Comparison of ENCODE assay signal across 8 cellular contexts in the genomic region with DNA sequence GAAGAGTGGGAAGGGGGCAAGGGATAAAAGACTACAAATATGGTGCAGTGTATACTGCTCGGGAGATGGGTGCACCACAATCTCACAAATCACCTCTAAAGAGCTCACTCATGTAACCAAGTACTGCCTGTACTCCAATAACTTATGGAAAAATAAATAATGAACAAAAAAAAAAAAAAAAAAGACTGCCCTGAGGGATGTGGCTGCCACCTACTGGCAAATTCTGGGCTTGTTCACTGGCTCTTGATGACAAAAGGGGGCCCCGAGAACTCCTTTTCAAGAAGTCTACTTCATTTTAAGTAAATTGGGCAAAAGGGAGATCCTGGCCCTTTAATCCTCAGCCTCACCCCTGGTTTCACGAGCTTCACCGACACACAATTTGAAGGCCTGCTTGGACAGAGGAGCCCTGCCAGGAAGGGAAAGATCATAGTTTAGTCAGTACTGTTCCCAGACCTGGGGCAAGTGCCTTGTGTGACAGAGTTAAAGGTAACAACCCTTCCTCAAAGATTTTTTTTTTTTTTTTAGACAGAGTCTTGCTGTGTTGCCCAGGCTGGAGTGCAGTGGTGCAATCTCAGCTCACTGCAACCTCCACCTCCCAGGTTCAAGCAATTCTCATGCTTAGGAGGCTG. TPM values are rescaled to one million over a fixed set of nuclear protein-coding genes. Genes with fewer than 3 reads are reported as not detected.
DNase-seq lines count a peak whose midpoint lies in the region; ATAC-seq, FAIRE-seq and TF ChIP-seq lines count a peak whose summit lies in the region.

No MANE protein-coding gene starts in this region.

- H3K27ac ChIP-seq in K562 (ENCODE audit: extremely low read depth, low read depth, low read length) (no peak overlapping the region), coronary artery (no peak overlapping the region)

- no peak overlapping the region for H2AFZ ChIP-seq in K562 (ENCODE audit: low read depth, low read length)

- TF ChIP-seq CTCF in K562 (IDR thresholded peaks at IDR 0.05 in 2 of 3, conservative IDR thresholded peaks at IDR 0.05 in 1 of 3; ENCODE audit: insufficient read depth in 2 of 3, low read depth in 1 of 3, low read length in 3 of 3) (peak; percentile 62 to 73 (median 71)), progenitor cell of endocrine pancreas (IDR thresholded peaks at IDR 0.05; ENCODE audit: unreplicated experiment) (peak; percentile 43), coronary artery (IDR thresholded peaks at IDR 0.05) (no peak)

- no TSS peak for BruUV-seq in K562 (replicated peaks; lab: Mats Ljungman, UMichigan)

- no peaks in the 10 kb centered on the region for H4K20me1 ChIP-seq in K562 (replicated peaks; ENCODE audit: control insufficient read depth, insufficient read depth, low read length)

- no peak overlapping the region for H3K4me3 Mint-ChIP-seq in progenitor cell of endocrine pancreas (ENCODE audit: low read depth)

- CTCF ChIA-PET in K562 (lab: Yijun Ruan, JAX; ENCODE audit: low intra/inter-chr PET ratio) = interaction anchor here (0.6 kb wide), 1 partner anchor 13 kb away, joined by 3 read pairs; no protein-coding TSS in a partner anchor

- H3K4me3 ChIP-seq in K562 = no peak overlapping the region
- H3K4me3 ChIP-seq in coronary artery = no peak overlapping the region

- peaks cover 8% of the 10 kb centered on the region for H3K4me1 Mint-ChIP-seq in progenitor cell of endocrine pancreas (ENCODE audit: low read depth)

- no peaks in the 10 kb centered on the region for H3K27me3 ChIP-seq in K562 (ENCODE audit: control insufficient read depth in 2 of 2, insufficient read depth in 2 of 2, low read length in 2 of 2)

- ATAC-seq in K562 (peak; percentile 33; the same call in 1 of the 3 replicates), GM18873 (IDR thresholded peaks at IDR 0.05; ENCODE audit: low FRiP score, unreplicated experiment) (no peak)

- H3K36me3 Mint-ChIP-seq in progenitor cell of endocrine pancreas (ENCODE audit: insufficient read depth) = peaks cover 36% of the 10 kb centered on the region

- H3K27ac Mint-ChIP-seq in progenitor cell of endocrine pancreas = no peak overlapping the region

- 67% methylated on average over 4 of the region's 4 CpGs for WGBS in K562 (ENCODE audit: insufficient coverage, low coverage, missing lambda C conversion rate)

- H3K9me3 Mint-ChIP-seq in progenitor cell of endocrine pancreas (ENCODE audit: low read depth) = no peaks in the 10 kb centered on the region

- POLR2A ChIA-PET in K562 (lab: Yijun Ruan, JAX) = interaction anchor here (0.7 kb wide), 1 partner anchor 188 kb away, joined by 3 read pairs; no protein-coding TSS in a partner anchor

- TF ChIP-seq POLR2A in K562 (conservative IDR thresholded peaks at IDR 0.05) = no peak

- intact Hi-C loops in K562 (cut with micrococcal nuclease) = no loop called here

- FAIRE-seq in K562 (lab: Jason Lieb, UNC) = no peak

- peaks cover 5 to 29% of the 10 kb centered on the region in 2 experiments for H3K4me1 ChIP-seq in K562 (replicated peaks in 1 of 2; ENCODE audit: control insufficient read depth in 2 of 2, insufficient read depth in 2 of 2, low read length in 2 of 2)

- H3K27me3 Mint-ChIP-seq in progenitor cell of endocrine pancreas = no peaks in the 10 kb centered on the region

- DNase-seq in NCI-H1417 (lab: John Stamatoyannopoulos, UW) = peak; percentile 8 to 54 (median 16)
- no peak for DNase-seq in NCI-H1417 treated with DMSO at 0.1 percent for 48 hours (lab: John Stamatoyannopoulos, UW)
- peak; percentile 21 to 56 for DNase-seq in Kasumi-1 (lab: John Stamatoyannopoulos, UW)
- peak; percentile 34 to 56 (median 46) for DNase-seq in K562 (ENCODE audit: extremely low read depth in 1 of 4, low spot score in 3 of 4)
- DNase-seq in progenitor cell of endocrine pancreas (ENCODE audit: low spot score, unreplicated experiment) = no peak
- DNase-seq in coronary artery (ENCODE audit: low spot score) = no peak
- DNase-seq in 8988T = no peak

- H3K36me3 ChIP-seq in K562 (ENCODE audit: control insufficient read depth, insufficient read depth, low read length) = peaks cover 30% of the 10 kb centered on the region; the same call in 2 of the 3 replicates

- H3K79me2 ChIP-seq in K562 (ENCODE audit: control insufficient read depth, insufficient read depth, low read length) = no peaks in the 10 kb centered on the region

- H3K9me1 ChIP-seq in K562 (ENCODE audit: control insufficient read depth, insufficient read depth, low read length) = no peaks in the 10 kb centered on the region

- in situ Hi-C loops in K562 (cut with MboI) = no loop called here

- H3K9ac ChIP-seq in K562 (ENCODE audit: insufficient read depth in 1 of 2, low read depth in 2 of 2, low read length in 2 of 2) = no peak overlapping the region

- no peak for TF ChIP-seq EP300 in K562 (IDR thresholded peaks at IDR 0.05; ENCODE audit: low read length)

- no peak overlapping the region for H3K4me2 ChIP-seq in K562 (ENCODE audit: insufficient read depth, low read length)

- TF ChIP-seq RAD21 in K562 (CRISPR knock-in tag; conservative IDR thresholded peaks at IDR 0.05 in 1 of 2, IDR thresholded peaks at IDR 0.05 in 1 of 2) = peak; percentile 10 to 40; a peak in 2 of 4 replicates

- no peaks in the 10 kb centered on the region for H3K9me3 ChIP-seq in K562 (replicated peaks; ENCODE audit: control insufficient read depth, insufficient read depth, low read depth, low read length)

RNA-seq across cellular contexts. Expression of gene STAC3, which starts 26.1 kb away (rescaled TPM):
- total RNA-seq in K562 (2011; cell fraction: chromatin; rRNA removed; ENCODE audit: low replicate concordance) = 7.4 and 7.7 TPM in 2 replicates
- 3.8 and 5.3 TPM in 2 replicates for total RNA-seq in K562 (2011; cell fraction: nucleolus; rRNA removed)
- total RNA-seq in K562 (2011; cell fraction: nucleoplasm; rRNA removed) = 4.4 and 6.1 TPM in 2 replicates
- total RNA-seq in K562 (2014; rRNA removed) = 2.3 and 2.7 TPM in 2 replicates
- 2.4 and 2.7 TPM in 2 replicates for total RNA-seq in K562 (2014; rRNA removed; fragmentation: Illumina TruSeq; extraction: Trizol)
- total RNA-seq in K562 (2015; rRNA removed; fragmentation: Illumina TruSeq; extraction: Trizol) = 3.3 and 3.5 TPM in 2 replicates
- total RNA-seq in K562 (2021) = 3.5 and 4.6 TPM in 2 replicates
- 4.0 and 5.6 TPM in 2 replicates for polyA plus RNA-seq in K562 (2011; rRNA removed)
- 1.9 and 3.3 TPM in 2 replicates for polyA plus RNA-seq in K562 (2011; cell fraction: cytosol; rRNA removed)
- 6.3 and 11.3 TPM in 2 replicates for polyA plus RNA-seq in K562 (2011; cell fraction: nucleus; rRNA removed)
- polyA plus RNA-seq in K562 (2012) = 7.5 and 8.5 TPM in 2 replicates
- polyA plus RNA-seq in K562 (2014; fragmentation: Illumina TruSeq; extraction: Trizol) = 6.2 and 7.3 TPM in 2 replicates
- under 1 TPM; 0.45 to 0.46 TPM for polyA plus RNA-seq in K562 (2014; fragmentation: Nextera tagmentation; extraction: Ambion mirVana)
- 4.8 and 6.4 TPM in 2 replicates for polyA plus RNA-seq in K562 (2014; rRNA removed)
- 3.2 TPM in 2 replicates for polyA minus RNA-seq in K562 (2011; rRNA and poly(A)+ RNA removed)
- polyA minus RNA-seq in K562 (2011; cell fraction: cytosol; rRNA and poly(A)+ RNA removed) = 1.0 and 1.5 TPM in 2 replicates
- 1.3 and 3.9 TPM in 2 replicates for polyA minus RNA-seq in K562 (2011; cell fraction: nucleus; rRNA and poly(A)+ RNA removed)
- 6.0 and 6.1 TPM in 2 replicates for total RNA-seq in progenitor cell of endocrine pancreas

RNA-seq across cellular contexts. Expression of gene SHMT2, which starts 47.5 kb away (rescaled TPM):
- total RNA-seq in K562 (2011; cell fraction: chromatin; rRNA removed; ENCODE audit: low replicate concordance) = 95.6 and 251 TPM in 2 replicates
- 199 and 247 TPM in 2 replicates for total RNA-seq in K562 (2011; cell fraction: nucleolus; rRNA removed)
- total RNA-seq in K562 (2011; cell fraction: nucleoplasm; rRNA removed) = 115 and 136 TPM in 2 replicates
- total RNA-seq in K562 (2014; rRNA removed) = 194 and 217 TPM in 2 replicates
- 76.9 and 92.0 TPM in 2 replicates for total RNA-seq in K562 (2014; rRNA removed; fragmentation: Illumina TruSeq; extraction: Trizol)
- total RNA-seq in K562 (2015; rRNA removed; fragmentation: Illumina TruSeq; extraction: Trizol) = 115 and 119 TPM in 2 replicates
- total RNA-seq in K562 (2021) = 227 and 243 TPM in 2 replicates
- polyA plus RNA-seq in K562 (2011; rRNA removed) = 84.6 and 226 TPM in 2 replicates
- polyA plus RNA-seq in K562 (2011; cell fraction: cytosol; rRNA removed) = 268 and 390 TPM in 2 replicates
- polyA plus RNA-seq in K562 (2011; cell fraction: nucleus; rRNA removed) = 341 and 344 TPM in 2 replicates
- 190 and 549 TPM in 2 replicates for polyA plus RNA-seq in K562 (2012)
- 319 and 377 TPM in 2 replicates for polyA plus RNA-seq in K562 (2014; fragmentation: Illumina TruSeq; extraction: Trizol)
- polyA plus RNA-seq in K562 (2014; fragmentation: Nextera tagmentation; extraction: Ambion mirVana) = 10 to 100 TPM; 46.1 to 81.5 TPM
- polyA plus RNA-seq in K562 (2014; rRNA removed) = 154 and 158 TPM in 2 replicates
- 95.0 and 99.1 TPM in 2 replicates for polyA minus RNA-seq in K562 (2011; rRNA and poly(A)+ RNA removed)
- 155 and 228 TPM in 2 replicates for polyA minus RNA-seq in K562 (2011; cell fraction: cytosol; rRNA and poly(A)+ RNA removed)
- polyA minus RNA-seq in K562 (2011; cell fraction: nucleus; rRNA and poly(A)+ RNA removed) = 97.1 and 133 TPM in 2 replicates
- total RNA-seq in progenitor cell of endocrine pancreas = 162 and 165 TPM in 2 replicates

Comparison
In these comparisons a context has a peak if more than half of its experiments do, and no peak if none do; other contexts are left out.
1. DNase-seq: peak in NCI-H1417 (3 of 3), Kasumi-1 (2 of 2) and K562 (4 of 4); none in NCI-H1417 treated with DMSO at 0.1 percent for 48 hours (single experiment), progenitor cell of endocrine pancreas (single experiment), coronary artery (single experiment) and 8988T (single experiment).